24 cellular contexts compared by ENCODE assay signal in genomic region chr9:4116091-4116581, GRCh38.
DNase-seq lines count a peak whose midpoint lies in the region; ATAC-seq, FAIRE-seq and TF ChIP-seq lines count a peak whose summit lies in the region.
"Had no signal": no experiment of that assay in that cellular context is flagged by ENCODE, and none has a peak within 500 bp of the region (broad histone marks: within the 10 kb centered on the region; RNA-seq: fewer than 3 reads in every experiment).

No MANE protein-coding gene starts in this region.

- no peak overlapping the region for H3K4me3 ChIP-seq in sigmoid colon
- H3K4me3 ChIP-seq: BLaER1 treated with 17β-estradiol and CSF1 and Interleukin-3, amounts not matched to agents 10 nM and 100 nM; cardiac muscle cell; SK-N-MC; tibial nerve had no signal

- WGBS in sigmoid colon, 2 donors, result 83% methylated on average over 5 of the region's 5 CpGs

- peak overlapping the region in 3 of 4 donors; percentile 51 to 76 (median 70) for H3K27ac ChIP-seq in sigmoid colon
- H3K27ac ChIP-seq: BLaER1 treated with 17β-estradiol and CSF1 and Interleukin-3, amounts not matched to agents 10 nM and 100 nM; cardiac muscle cell; SK-N-MC had no signal

- no peak for TF ChIP-seq EP300 in sigmoid colon (IDR thresholded peaks at IDR 0.05)

- no peaks in the 10 kb centered on the region for H3K27me3 ChIP-seq in sigmoid colon
- H3K27me3 ChIP-seq: BLaER1 treated with 17β-estradiol and CSF1 and Interleukin-3, amounts not matched to agents 10 nM and 100 nM; cardiac muscle cell; tibial nerve had no signal

- intact Hi-C loops in sigmoid colon (cut with DNase I), result loop anchor here (5.0 kb wide), 1 partner anchor 384 kb away; no protein-coding TSS in a partner anchor
- intact Hi-C loops in activated CD4-positive, alpha-beta T cell treated with anti-CD3 and anti-CD28 coated beads for 36 hours (cut with DNase I, micrococcal nuclease), result loop anchor here (5.0 to 10.0 kb wide), 2 partner anchors 649 to 871 kb away; no protein-coding TSS in a partner anchor

- CTCF ChIA-PET in activated CD4-positive, alpha-beta T cell treated with anti-CD3 and anti-CD28 coated beads for 36 hours (lab: Charles Lee), result interaction anchor here (0.8 to 2.6 kb wide), 2 partner anchors 383 kb away, joined by 3 to 16 read pairs; no protein-coding TSS in a partner anchor

- no peak for ATAC-seq in activated CD4-positive, alpha-beta T cell treated with anti-CD3 and anti-CD28 coated beads for 36 hours
- ATAC-seq in GM21619 (IDR thresholded peaks at IDR 0.05; ENCODE audit: unreplicated experiment) (no peak), HG03439 (IDR thresholded peaks at IDR 0.05; ENCODE audit: unreplicated experiment) (no peak)
- ATAC-seq: HepG2 had no signal

- FAIRE-seq in islet of Langerhans (lab: Jason Lieb, UNC), result peak; percentile 91
- FAIRE-seq: frontal cortex, GM18507, GM19239, HepG2, small intestine, TTC549 had no signal

- H3K4me1 ChIP-seq in sigmoid colon, result peaks cover 0 to 44% (median 32%) of the 10 kb centered on the region in 4 donors
- H3K4me1 ChIP-seq: BLaER1 treated with 17β-estradiol and CSF1 and Interleukin-3, amounts not matched to agents 10 nM and 100 nM had no signal

- H3K36me3 ChIP-seq in sigmoid colon, result no peaks in the 10 kb centered on the region
- H3K36me3 ChIP-seq: BLaER1 treated with 17β-estradiol and CSF1 and Interleukin-3, amounts not matched to agents 10 nM and 100 nM; cardiac muscle cell had no signal

- no peak for TF ChIP-seq POLR2A in sigmoid colon (IDR thresholded peaks at IDR 0.05)

- H3K36me3 Mint-ChIP-seq in HFFc6 (ENCODE audit: low read depth), result 0 out of 2 replicates have a peak, but pooled peaks cover 16% of the 10 kb centered on the region
- peaks cover 6% of the 10 kb centered on the region for H3K36me3 Mint-ChIP-seq in chondrocyte (ENCODE audit: low read depth)
- H3K36me3 Mint-ChIP-seq in activated CD4-positive, alpha-beta T cell treated with anti-CD3 and anti-CD28 coated beads for 36 hours (ENCODE audit: low read depth), result no peaks in the 10 kb centered on the region
- H3K36me3 Mint-ChIP-seq: activated naive CD4-positive, alpha-beta T cell treated with anti-CD3 and anti-CD28 coated beads, Interleukin-2, amount 10 ng/mL, durations not matched to agents 7 days and 5 days had no signal

- DNase-seq in HFFc6, result no peak
- no peak for DNase-seq in chondrocyte (ENCODE audit: low spot score)
- no peak for DNase-seq in sigmoid colon
- DNase-seq in activated CD4-positive, alpha-beta T cell treated with anti-CD3 and anti-CD28 coated beads for 36 hours, result no peak
- no peak for DNase-seq in NCI-H1694 treated with DMSO at 0.1 percent for 48 hours (lab: John Stamatoyannopoulos, UW)
- DNase-seq: activated CD4-positive, alpha-beta T cell treated with anti-CD3 and anti-CD28 coated beads, Interleukin-2, amount 50 U/mL, for 1 hour; activated naive CD4-positive, alpha-beta T cell treated with anti-CD3 and anti-CD28 coated beads, Interleukin-2, amount 10 ng/mL, durations not matched to agents 7 days and 5 days; DMS 273 treated with DMSO at 0.1 percent for 48 hours; effector memory CD4-positive, alpha-beta T cell; MM.1S; NCI-H2107; small intestine had no signal

- no peak overlapping the region; the same call in 1 of the 2 replicates for H3K27ac Mint-ChIP-seq in HFFc6
- H3K27ac Mint-ChIP-seq in chondrocyte (ENCODE audit: unreplicated experiment), result peak overlapping the region; percentile 54
- no peak overlapping the region for H3K27ac Mint-ChIP-seq in activated CD4-positive, alpha-beta T cell treated with anti-CD3 and anti-CD28 coated beads for 36 hours
- H3K27ac Mint-ChIP-seq: activated naive CD4-positive, alpha-beta T cell treated with anti-CD3 and anti-CD28 coated beads, Interleukin-2, amount 10 ng/mL, durations not matched to agents 7 days and 5 days had no signal

- H3K9me3 Mint-ChIP-seq in HFFc6, result no peaks in the 10 kb centered on the region
- no peaks in the 10 kb centered on the region for H3K9me3 Mint-ChIP-seq in chondrocyte (ENCODE audit: low read depth)
- no peaks in the 10 kb centered on the region for H3K9me3 Mint-ChIP-seq in activated CD4-positive, alpha-beta T cell treated with anti-CD3 and anti-CD28 coated beads for 36 hours (ENCODE audit: low read depth)
- H3K9me3 Mint-ChIP-seq: activated naive CD4-positive, alpha-beta T cell treated with anti-CD3 and anti-CD28 coated beads, Interleukin-2, amount 10 ng/mL, durations not matched to agents 7 days and 5 days had no signal

- POLR2A ChIA-PET in activated CD4-positive, alpha-beta T cell treated with anti-CD3 and anti-CD28 coated beads for 36 hours (lab: Charles Lee), result no interaction called here

- no peaks in the 10 kb centered on the region for H3K27me3 Mint-ChIP-seq in HFFc6 (ENCODE audit: insufficient read depth)
- no peaks in the 10 kb centered on the region for H3K27me3 Mint-ChIP-seq in chondrocyte (ENCODE audit: low read depth)
- H3K27me3 Mint-ChIP-seq in activated CD4-positive, alpha-beta T cell treated with anti-CD3 and anti-CD28 coated beads for 36 hours, result no peaks in the 10 kb centered on the region
- H3K27me3 Mint-ChIP-seq: activated naive CD4-positive, alpha-beta T cell treated with anti-CD3 and anti-CD28 coated beads, Interleukin-2, amount 10 ng/mL, durations not matched to agents 7 days and 5 days had no signal

- H3K4me1 Mint-ChIP-seq in HFFc6 (ENCODE audit: low read depth) (peaks cover 42% of the 10 kb centered on the region), chondrocyte (ENCODE audit: low read depth) (peaks cover 50% of the 10 kb centered on the region)
- H3K4me1 Mint-ChIP-seq in activated CD4-positive, alpha-beta T cell treated with anti-CD3 and anti-CD28 coated beads for 36 hours, result no peaks in the 10 kb centered on the region
- H3K4me1 Mint-ChIP-seq: activated naive CD4-positive, alpha-beta T cell treated with anti-CD3 and anti-CD28 coated beads, Interleukin-2, amount 10 ng/mL, durations not matched to agents 7 days and 5 days had no signal

- H3K9me3 ChIP-seq in sigmoid colon, result no peaks in the 10 kb centered on the region
- H3K9me3 ChIP-seq: tibial nerve had no signal

- H3K4me3 Mint-ChIP-seq in HFFc6 (no peak overlapping the region), chondrocyte (ENCODE audit: unreplicated experiment) (no peak overlapping the region)
- H3K4me3 Mint-ChIP-seq in activated CD4-positive, alpha-beta T cell treated with anti-CD3 and anti-CD28 coated beads for 36 hours, result no peak overlapping the region
- H3K4me3 Mint-ChIP-seq: activated naive CD4-positive, alpha-beta T cell treated with anti-CD3 and anti-CD28 coated beads, Interleukin-2, amount 10 ng/mL, durations not matched to agents 7 days and 5 days had no signal

- TF ChIP-seq CTCF in HFFc6 (IDR thresholded peaks at IDR 0.05), result peak; percentile 19; the same call in 1 of the 2 replicates
- TF ChIP-seq CTCF in chondrocyte (IDR thresholded peaks at IDR 0.05), result peak; percentile 36
- TF ChIP-seq CTCF in sigmoid colon (IDR thresholded peaks at IDR 0.05), result no peak

Comparison
In these comparisons a context has a peak if more than half of its experiments do, and no peak if none do; other contexts are left out.
1. CTCF ChIP-seq: peak in HFFc6 (single experiment) and chondrocyte (single experiment); none in sigmoid colon (0 of 4).